Comparison of ENCODE assay signal across 17 cellular contexts in genomic region chr5:128472032-128472431, GRCh38.
A peak's percentile ranks its signal among the peaks of the same experiment; 100 is the strongest.
DNase-seq lines count a peak whose midpoint lies in the region; ATAC-seq and TF ChIP-seq lines count a peak whose summit lies in the region.
"Had no signal": no experiment of that assay in that cellular context is flagged by ENCODE, and none has a peak within 500 bp of the region (broad histone marks: within the 10 kb centered on the region; RNA-seq: fewer than 3 reads in every experiment).

No MANE protein-coding gene starts in this region.

- no peak overlapping the region for H3K9ac ChIP-seq in trophoblast cell (ENCODE audit: low read length)
- H3K9ac ChIP-seq: BLaER1 treated with 17β-estradiol and CSF1 and Interleukin-3, amounts not matched to agents 10 nM and 100 nM; GM23248 had no signal

- H3K4me3 Mint-ChIP-seq in Calu3 (ENCODE audit: low read depth, unreplicated experiment), result no peak overlapping the region
- H3K4me3 Mint-ChIP-seq: B cell; CD8-positive, alpha-beta T cell; IgD-negative memory B cell had no signal

- H3K9me3 ChIP-seq in cardiac muscle cell (ENCODE audit: low read depth), result no peaks in the 10 kb centered on the region
- no peaks in the 10 kb centered on the region for H3K9me3 ChIP-seq in trophoblast cell (ENCODE audit: insufficient read depth, low read depth, low read length)
- H3K9me3 ChIP-seq: BLaER1 treated with 17β-estradiol and CSF1 and Interleukin-3, amounts not matched to agents 10 nM and 100 nM; HAP-1 had no signal

- intact Hi-C loops in left ventricle myocardium superior (cut with micrococcal nuclease) (no loop called here), Calu3 (cut with micrococcal nuclease; ENCODE audit: unreplicated experiment) (no loop called here)

- no peak overlapping the region for H4K12ac ChIP-seq in trophoblast cell (ENCODE audit: low read depth, low read length)

- peaks cover 3% of the 10 kb centered on the region for H3K9me3 Mint-ChIP-seq in Calu3 (ENCODE audit: low read depth, unreplicated experiment)
- H3K9me3 Mint-ChIP-seq: CD8-positive, alpha-beta T cell had no signal

- H3K4me1 ChIP-seq in cardiac muscle cell (ENCODE audit: low read depth) (peaks cover 61% of the 10 kb centered on the region), trophoblast cell (ENCODE audit: control insufficient read depth in 1 of 2, insufficient read depth in 2 of 2, low read length in 2 of 2) (no peaks in the 10 kb centered on the region)
- H3K4me1 ChIP-seq: HAP-1 had no signal

- no peak overlapping the region for H3K14ac ChIP-seq in trophoblast cell (ENCODE audit: low read length)

- no peaks in the 10 kb centered on the region for H3K36me3 Mint-ChIP-seq in Calu3 (ENCODE audit: insufficient read depth, unreplicated experiment)
- H3K36me3 Mint-ChIP-seq: CD8-positive, alpha-beta T cell; IgD-negative memory B cell had no signal

- H2BK5ac ChIP-seq in trophoblast cell (ENCODE audit: low read depth, low read length, poor library complexity), result no peak overlapping the region

- CTCF ChIA-PET in Calu3 (lab: Charles Lee), result interaction anchor here (0.7 kb wide), 1 partner anchor 702 kb away, joined by 3 read pairs; no protein-coding TSS in a partner anchor

- no peaks in the 10 kb centered on the region for H3K79me1 ChIP-seq in trophoblast cell (ENCODE audit: low read length)

- no peak overlapping the region for H3K18ac ChIP-seq in trophoblast cell (ENCODE audit: low read length)

- H4K91ac ChIP-seq in trophoblast cell (ENCODE audit: low read depth, low read length), result no peak overlapping the region

- no CpG with 5 or more reads among the region's 2 CpGs for WGBS in trophoblast cell (ENCODE audit: extremely low coverage, insufficient coverage, insufficient read length)

- no peak for TF ChIP-seq CTCF in cardiac muscle cell (IDR thresholded peaks at IDR 0.05; ENCODE audit: low read depth, low read length)
- no peak for TF ChIP-seq CTCF in choroid plexus epithelial cell (conservative IDR thresholded peaks at IDR 0.05; ENCODE audit: low read depth, low read length)
- TF ChIP-seq CTCF in Calu3 (IDR thresholded peaks at IDR 0.05; ENCODE audit: unreplicated experiment), result no peak

- peak overlapping the region; percentile 92 for H3K27ac ChIP-seq in cardiac muscle cell
- no peak overlapping the region for H3K27ac ChIP-seq in trophoblast cell (ENCODE audit: low read depth, low read length)
- H3K27ac ChIP-seq: BLaER1 treated with 17β-estradiol and CSF1 and Interleukin-3, amounts not matched to agents 10 nM and 100 nM; GM23248 had no signal

- H3K4ac ChIP-seq in trophoblast cell (ENCODE audit: low read depth, low read length), result no peak overlapping the region

- DNase-seq in cardiac muscle cell (ENCODE audit: low read depth in 1 of 2, low spot score in 1 of 2) (no peak), left ventricle myocardium superior (no peak), choroid plexus epithelial cell (ENCODE audit: low read depth) (peak; percentile 65), trophoblast cell (peak; percentile 64 to 95), Calu3 (no peak)
- DNase-seq: CD8-positive, alpha-beta T cell; DMS 273 treated with DMSO at 0.1 percent for 48 hours; DMS53; DND-41; EL; GM23248 had no signal

- no peaks in the 10 kb centered on the region for H3K79me2 ChIP-seq in trophoblast cell (ENCODE audit: control insufficient read depth, insufficient read depth, low read length, poor library complexity)

- H3K27me3 ChIP-seq in cardiac muscle cell, result no peaks in the 10 kb centered on the region
- H3K27me3 ChIP-seq in trophoblast cell (ENCODE audit: insufficient read depth, low read length), result no peaks in the 10 kb centered on the region
- H3K27me3 ChIP-seq: BLaER1 treated with 17β-estradiol and CSF1 and Interleukin-3, amounts not matched to agents 10 nM and 100 nM had no signal

- H3K4me1 Mint-ChIP-seq in Calu3 (ENCODE audit: low read depth, unreplicated experiment), result no peaks in the 10 kb centered on the region
- H3K4me1 Mint-ChIP-seq: B cell had no signal

- no peak overlapping the region for H3K27ac Mint-ChIP-seq in Calu3 (ENCODE audit: unreplicated experiment)
- H3K27ac Mint-ChIP-seq: B cell; CD8-positive, alpha-beta T cell; IgD-negative memory B cell had no signal

- BruUV-seq in Calu3 (replicated peaks; lab: Mats Ljungman, UMichigan), result no TSS peak

- H3K36me3 ChIP-seq in cardiac muscle cell, result peaks cover 38% of the 10 kb centered on the region
- no peaks in the 10 kb centered on the region for H3K36me3 ChIP-seq in trophoblast cell (ENCODE audit: control insufficient read depth in 1 of 2, insufficient read depth in 2 of 2, low read length in 2 of 2)
- H3K36me3 ChIP-seq: BLaER1 treated with 17β-estradiol and CSF1 and Interleukin-3, amounts not matched to agents 10 nM and 100 nM; HAP-1 had no signal

- no peak overlapping the region for H3K4me2 ChIP-seq in trophoblast cell (ENCODE audit: low read length)
- H3K4me2 ChIP-seq: BLaER1 treated with 17β-estradiol and CSF1 and Interleukin-3, amounts not matched to agents 10 nM and 100 nM had no signal

- no peak overlapping the region for H2AFZ ChIP-seq in trophoblast cell (ENCODE audit: insufficient read depth, low read length, poor library complexity)
- H2AFZ ChIP-seq: GM23248 had no signal

- no peak overlapping the region for H3K4me3 ChIP-seq in cardiac muscle cell
- no peak overlapping the region for H3K4me3 ChIP-seq in choroid plexus epithelial cell (ENCODE audit: low read depth, low read length)
- no peak overlapping the region for H3K4me3 ChIP-seq in trophoblast cell (ENCODE audit: low read depth, low read length)
- H3K4me3 ChIP-seq: BLaER1 treated with 17β-estradiol and CSF1 and Interleukin-3, amounts not matched to agents 10 nM and 100 nM; GM12878; GM23248; HAP-1 had no signal

- no peak overlapping the region for H2BK120ac ChIP-seq in trophoblast cell (ENCODE audit: insufficient read depth, low read length, poor library complexity)

- no peak overlapping the region for H4K8ac ChIP-seq in trophoblast cell (ENCODE audit: low read depth, low read length)

- H3K23ac ChIP-seq in trophoblast cell (ENCODE audit: low read length), result no peak overlapping the region

- H3K27me3 Mint-ChIP-seq in Calu3 (ENCODE audit: unreplicated experiment), result no peaks in the 10 kb centered on the region
- H3K27me3 Mint-ChIP-seq: B cell, IgD-negative memory B cell had no signal

- no peak overlapping the region for H2AK5ac ChIP-seq in trophoblast cell (ENCODE audit: low read length)

- ATAC-seq in left ventricle myocardium superior (no peak), HG02798 (IDR thresholded peaks at IDR 0.05; ENCODE audit: poor library complexity, unreplicated experiment) (no peak)
- ATAC-seq: CD8-positive, alpha-beta T cell; GM12878 had no signal

- H2BK12ac ChIP-seq in trophoblast cell (ENCODE audit: low read length), result no peak overlapping the region

Comparison
In these comparisons a context has a peak if more than half of its experiments do, and no peak if none do; other contexts are left out.
1. DNase-seq: peak in choroid plexus epithelial cell (single experiment) and trophoblast cell (2 of 2); none in cardiac muscle cell (0 of 2), left ventricle myocardium superior (single experiment) and Calu3 (single experiment).